Comparison of ENCODE assay signal across 8 cellular contexts in genomic region chr2:229714080-229714735, GRCh38. TPM values are rescaled to one million over a fixed set of nuclear protein-coding genes. Genes with fewer than 3 reads are reported as not detected.
DNase-seq lines count a peak whose midpoint lies in the region; ATAC-seq, FAIRE-seq and TF ChIP-seq lines count a peak whose summit lies in the region.

Gene DNER, minus strand, starts transcription at chr2:229714555. Its CDS starts 132 bp downstream, at chr2:229714423.

- intact Hi-C loops in body of pancreas (cut with DNase I), result no loop called here

- WGBS in body of pancreas, 2 donors, result 0 to 1% methylated on average over 2 to 62 of the region's 84 CpGs

- FAIRE-seq in D721Med (lab: Jason Lieb, UNC), result no peak

- DNase-seq in D721Med (ENCODE audit: insufficient read length, low spot score) (peak; percentile 55), HT1080 (ENCODE audit: low read depth) (peak; percentile 13), T follicular helper cell (ENCODE audit: low read depth) (peak; percentile 31), body of pancreas (peak; percentile 29 to 66 (median 54)), iPS-NIHi7 (ENCODE audit: extremely low spot score) (peak; percentile 84), cortex of kidney (lab: John Stamatoyannopoulos, UW) (no peak)
- peak; percentile 47 for DNase-seq in stimulated activated CD4-positive, alpha-beta T cell treated with anti-CD3 and anti-CD28 coated beads, Interleukin-1b, Interleukin-23, amount 100 ng/mL, for 48 hours

- no peaks in the 10 kb centered on the region for H3K9me3 ChIP-seq in body of pancreas

- no peaks in the 10 kb centered on the region for H3K36me3 ChIP-seq in body of pancreas (replicated peaks in 1 of 2; ENCODE audit: insufficient read depth in 1 of 2, low read depth in 2 of 2)

- no peak within 1 kb of the TSS for H3K27ac ChIP-seq in body of pancreas

- H3K4me3 ChIP-seq in body of pancreas, result no peak within 1 kb of the TSS

- peaks cover 0 to 17% of the 10 kb centered on the region in 2 donors for H3K27me3 ChIP-seq in body of pancreas

- TF ChIP-seq CTCF in D721Med (IDR thresholded peaks at IDR 0.05; ENCODE audit: insufficient read depth, missing control alignments) (no peak), body of pancreas (IDR thresholded peaks at IDR 0.05) (no peak)

- peaks cover 18% of the 10 kb centered on the region for H3K4me1 ChIP-seq in body of pancreas

- ATAC-seq in GM21423 (IDR thresholded peaks at IDR 0.05; ENCODE audit: unreplicated experiment) (peak; percentile 81), body of pancreas (peak; percentile 83)

- TF ChIP-seq POLR2A in body of pancreas (IDR thresholded peaks at IDR 0.05), result no peak

RNA-seq across cellular contexts. Expression of gene DNER, which starts in this region (rescaled TPM):
- total RNA-seq in HT1080 (2014; rRNA removed; shearing (Covaris generic)), result 42.9 and 51.3 TPM in 2 replicates
- polyA plus RNA-seq in HT1080 (2015; cell fraction: cytosol; rRNA removed), result 47.3 and 53.6 TPM in 2 replicates
- 84.8 and 87.6 TPM in 2 replicates for polyA plus RNA-seq in HT1080 (2015; cell fraction: nucleus; rRNA removed)
- 1 to 10 TPM in 1 of 2 donors, under 1 TPM in 1; 0.78 to 1.3 TPM for total RNA-seq in body of pancreas

Comparison
In these comparisons a context has a peak if more than half of its experiments do, and no peak if none do; other contexts are left out.
1. RNA of gene DNER (total RNA-seq): 42.9 to 51.3 TPM in HT1080; 0.78 to 1.3 TPM in body of pancreas; every median in the first group is over 10 times any median in the second.